1 cellular context compared by ENCODE assay signal in genomic region chr2:44897406-44897805, GRCh38.
TF ChIP-seq lines count a peak whose summit lies in the region.

No MANE protein-coding gene starts in this region.

TF ChIP-seq in WTC11, 78 proteins besides CTCF, POLR2A, EP300 and RAD21 (continued from another document):
- TF ChIP-seq ZNF532 (CRISPR knock-in tag; IDR thresholded peaks at IDR 0.05; ENCODE audit: borderline replicate concordance) = no peak
- no peak for TF ChIP-seq NFYB (CRISPR knock-in tag; conservative IDR thresholded peaks at IDR 0.05; ENCODE audit: low read depth)
- no peak for TF ChIP-seq ATF6 (CRISPR knock-in tag; IDR thresholded peaks at IDR 0.05)
- no peak for TF ChIP-seq ZNF671 (CRISPR knock-in tag; IDR thresholded peaks at IDR 0.05)
- TF ChIP-seq ZNF232 (CRISPR knock-in tag; IDR thresholded peaks at IDR 0.05) = no peak
- TF ChIP-seq NFATC4 (CRISPR knock-in tag; IDR thresholded peaks at IDR 0.05) = no peak
- TF ChIP-seq AR (CRISPR knock-in tag; IDR thresholded peaks at IDR 0.05) = no peak
